1 cellular context compared by ENCODE assay signal in genomic region chr5:58318468-58318867, GRCh38.
TF ChIP-seq lines count a peak whose summit lies in the region.

No MANE protein-coding gene starts in this region.

TF ChIP-seq in SK-N-SH treated with all-trans-retinoic acid at 6 μM for 48 hours, 23 proteins besides CTCF, POLR2A, EP300 and RAD21 (continued from another document):
- TF ChIP-seq POU6F1 (CRISPR knock-in tag; IDR thresholded peaks at IDR 0.05; ENCODE audit: borderline replicate concordance, low read depth) (no peak), RARB (CRISPR knock-in tag; IDR thresholded peaks at IDR 0.05) (no peak), CREB5 (CRISPR knock-in tag; IDR thresholded peaks at IDR 0.05; ENCODE audit: low read depth) (peak; percentile 70; the same call in 1 of the 2 replicates), GLIS3 (CRISPR knock-in tag; IDR thresholded peaks at IDR 0.05) (no peak), CSDC2 (CRISPR knock-in tag; IDR thresholded peaks at IDR 0.05) (no peak), BACH2 (CRISPR knock-in tag; IDR thresholded peaks at IDR 0.05; ENCODE audit: borderline replicate concordance) (no peak), TSHZ2 (CRISPR knock-in tag; IDR thresholded peaks at IDR 0.05) (no peak), CSRNP3 (CRISPR knock-in tag; IDR thresholded peaks at IDR 0.05) (no peak), OSR1 (CRISPR knock-in tag; IDR thresholded peaks at IDR 0.05) (no peak), ARNTL (CRISPR knock-in tag; IDR thresholded peaks at IDR 0.05; ENCODE audit: borderline replicate concordance, low read depth) (no peak), ZNF8 (CRISPR knock-in tag; IDR thresholded peaks at IDR 0.05) (no peak), ZNF70 (CRISPR knock-in tag; IDR thresholded peaks at IDR 0.05) (no peak)
